ENCODE assay signal across 8 cellular contexts in the genomic region with DNA sequence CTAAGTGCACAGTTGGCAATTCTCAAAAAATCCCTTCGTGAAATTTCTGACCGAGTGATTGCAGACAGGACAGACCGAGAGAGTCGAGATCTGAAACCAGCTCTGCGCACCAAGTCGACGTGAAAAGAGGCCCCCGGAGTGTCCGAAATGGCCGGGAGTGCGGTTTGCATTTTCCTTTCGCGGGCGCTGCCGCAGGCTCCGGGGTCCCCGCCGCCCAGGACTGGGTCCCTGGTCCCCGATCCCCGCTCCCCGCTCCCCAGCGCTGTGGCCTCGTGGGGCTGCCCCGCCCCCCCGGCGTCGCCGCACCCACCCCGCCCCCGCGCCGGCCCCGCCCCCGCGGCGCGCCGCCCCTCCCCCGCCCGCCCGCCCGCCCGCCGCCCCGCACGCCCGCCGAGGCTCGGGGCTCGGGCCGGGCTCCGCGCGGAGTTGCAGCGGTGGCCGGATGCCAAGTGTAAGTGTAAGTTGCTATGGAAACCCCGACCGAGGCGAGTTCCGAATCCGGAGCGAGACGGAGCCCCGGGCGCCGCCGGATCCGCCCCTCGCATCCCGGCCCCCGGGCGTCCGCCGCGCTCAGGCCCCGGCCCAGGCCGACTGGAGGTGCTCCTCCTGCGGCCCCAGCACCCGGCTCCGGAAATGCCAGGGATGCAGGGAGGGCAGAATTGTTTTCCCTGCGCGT.
DNase-seq lines count a peak whose midpoint lies in the region; ATAC-seq lines count a peak whose summit lies in the region.

No MANE protein-coding gene starts in this region.

- H3K4me1 ChIP-seq in endocrine pancreas (ENCODE audit: control insufficient read depth, insufficient read depth, low read length): peaks cover 28% of the 10 kb centered on the region

- no peaks in the 10 kb centered on the region for H3K27me3 ChIP-seq in endocrine pancreas (ENCODE audit: control insufficient read depth, insufficient read depth, low read length)

- ATAC-seq in GM18868 (IDR thresholded peaks at IDR 0.05; ENCODE audit: unreplicated experiment) (peak; percentile 44), HG03045 (IDR thresholded peaks at IDR 0.05; ENCODE audit: unreplicated experiment) (peak; percentile 54)

- no peaks in the 10 kb centered on the region for H3K9me3 ChIP-seq in endocrine pancreas (ENCODE audit: control insufficient read depth, low read length)

- peak; percentile 85 for DNase-seq in AG08395 (ENCODE audit: low spot score)
- peak; percentile 62 for DNase-seq in NCI-H748 treated with DMSO at 0.1 percent for 48 hours (lab: John Stamatoyannopoulos, UW)
- DNase-seq in activated CD8-positive, alpha-beta memory T cell treated with anti-CD3 and anti-CD28 coated beads, Interleukin-2, amount 50 U/mL, for 4 hours: peak; percentile 64
- peak; percentile 57 for DNase-seq in medulla oblongata (ENCODE audit: extremely low spot score)
- peak; percentile 62 for DNase-seq in stimulated activated naive CD4-positive, alpha-beta T cell treated with Interleukin-2 at 50 U/mL for 16 hours (lab: John Stamatoyannopoulos, UW)

- H3K36me3 ChIP-seq in endocrine pancreas (ENCODE audit: control insufficient read depth, insufficient read depth, low read length): peaks cover 3% of the 10 kb centered on the region

- peak overlapping the region; percentile 61 for H3K9ac ChIP-seq in endocrine pancreas (ENCODE audit: control insufficient read depth, insufficient read depth, low read length)

- H3K4me3 ChIP-seq in endocrine pancreas (ENCODE audit: control insufficient read depth, insufficient read depth, low read length): peak overlapping the region; percentile 80

Comparison
In these comparisons a context has a peak if more than half of its experiments do, and no peak if none do; other contexts are left out.
1. Peak in every context shown above with its lines: DNase-seq, ATAC-seq and H3K4me3 ChIP-seq.